ENCODE assay signal across 10 cellular contexts in genomic region chr14:23362200-23362599, GRCh38. TPM values are rescaled to one million over a fixed set of nuclear protein-coding genes. Genes with fewer than 3 reads are reported as not detected.
A peak's percentile ranks its signal among the peaks of the same experiment; 100 is the strongest.
DNase-seq lines count a peak whose midpoint lies in the region; ATAC-seq and TF ChIP-seq lines count a peak whose summit lies in the region.
"Had no signal": no experiment of that assay in that cellular context is flagged by ENCODE, and none has a peak within 500 bp of the region (broad histone marks: within the 10 kb centered on the region; RNA-seq: fewer than 3 reads in every experiment).

No MANE protein-coding gene starts in this region.

- H3K27me3 ChIP-seq in cardiac muscle cell (no peaks in the 10 kb centered on the region), heart left ventricle (peaks cover 0 to 40% (median 0%) of the 10 kb centered on the region in 9 donors)

- 54 to 70% (median 63%) methylated on average over 3 of the region's 3 CpGs for WGBS in heart left ventricle, 4 donors

- H3K4me3 ChIP-seq in cardiac muscle cell (no peak overlapping the region), heart left ventricle (no peak overlapping the region), foreskin fibroblast (ENCODE audit: low read depth in 1 of 2, low read length in 2 of 2) (no peak overlapping the region)

- intact Hi-C loops in heart left ventricle (cut with DNase I): loop anchor here in 1 of 10 donors (5.0 kb wide), 1 partner anchor 35 kb away; no protein-coding TSS in a partner anchor

- no peaks in the 10 kb centered on the region for H3K9me3 ChIP-seq in cardiac muscle cell (ENCODE audit: low read depth)
- H3K9me3 ChIP-seq in heart left ventricle: no peaks in the 10 kb centered on the region
- H3K9me3 ChIP-seq: neutrophil had no signal

- H3K4me1 ChIP-seq in cardiac muscle cell (ENCODE audit: low read depth) (peaks cover 27% of the 10 kb centered on the region), heart left ventricle (peaks cover 0 to 32% (median 6%) of the 10 kb centered on the region in 12 donors)

- H3K27ac ChIP-seq in cardiac muscle cell: no peak overlapping the region
- H3K27ac ChIP-seq in heart left ventricle: peak overlapping the region in 1 of 12 donors; percentile 32
- peak overlapping the region; percentile 93 for H3K27ac ChIP-seq in temporal lobe (ENCODE audit: low read depth, low read length)
- H3K27ac ChIP-seq: neutrophil had no signal

- no peak for DNase-seq in cardiac muscle cell (ENCODE audit: low read depth in 1 of 2, low spot score in 1 of 2)
- DNase-seq in heart left ventricle: no peak
- peak in 1 of 2 donors; percentile 18 for DNase-seq in foreskin fibroblast
- DNase-seq in hepatic stellate cell (ENCODE audit: low spot score): no peak
- DNase-seq in stimulated activated naive CD4-positive, alpha-beta T cell treated with Interleukin-2 at 50 U/mL for 16 hours (lab: John Stamatoyannopoulos, UW): no peak
- DNase-seq: activated naive CD4-positive, alpha-beta T cell treated with anti-CD3 and anti-CD28 coated beads, Interleukin-2, amount 50 U/mL, for 16 hours; NCI-H526 treated with DMSO at 0.1 percent for 48 hours had no signal

- ATAC-seq in heart left ventricle: no peak

- no peaks in the 10 kb centered on the region for H3K36me3 ChIP-seq in cardiac muscle cell
- H3K36me3 ChIP-seq in heart left ventricle: peaks cover 0 to 8% (median 0%) of the 10 kb centered on the region in 9 donors
- H3K36me3 ChIP-seq: neutrophil had no signal

- no peak for TF ChIP-seq POLR2A in heart left ventricle (IDR thresholded peaks at IDR 0.05)

- TF ChIP-seq CTCF in cardiac muscle cell (IDR thresholded peaks at IDR 0.05; ENCODE audit: low read depth, low read length): peak; percentile 24
- TF ChIP-seq CTCF in heart left ventricle (IDR thresholded peaks at IDR 0.05): no peak
- peak; percentile 34 for TF ChIP-seq CTCF in foreskin fibroblast (IDR thresholded peaks at IDR 0.05; ENCODE audit: low read depth, low read length)

RNA-seq across cellular contexts. Expression of gene EFS, which starts 2.8 kb away (rescaled TPM):
- total RNA-seq in cardiac muscle cell (20.5 and 36.6 TPM in 2 replicates), heart left ventricle (1 to 10 TPM; 1.4 to 5.0 (median 2.3) TPM), temporal lobe (11.1 TPM)
- polyA plus RNA-seq in cardiac muscle cell (16.7 and 22.2 TPM in 2 replicates), heart left ventricle (1 to 10 TPM; 2.2 to 2.4 TPM)
- polyA plus RNA-seq: IgD-negative memory B cell had no signal

RNA-seq across cellular contexts. Expression of gene SLC22A17, which starts 9.5 kb away (rescaled TPM):
- total RNA-seq in cardiac muscle cell: 66.6 and 74.0 TPM in 2 replicates
- 43.8 and 55.1 TPM in 2 replicates for polyA plus RNA-seq in cardiac muscle cell
- 10 to 100 TPM in 4 of 9 donors, 1 to 10 TPM in 5; 8.5 to 14.9 (median 9.9) TPM for total RNA-seq in heart left ventricle
- polyA plus RNA-seq in heart left ventricle: 1 to 10 TPM; 7.2 to 9.7 TPM
- total RNA-seq in temporal lobe: 155 TPM

RNA-seq across cellular contexts. Expression of gene IL25, which starts 10.4 kb away (rescaled TPM):
- not detected in 2 replicates for total RNA-seq in cardiac muscle cell
- 3.2 and 7.9 TPM in 2 replicates for polyA plus RNA-seq in cardiac muscle cell
- total RNA-seq in heart left ventricle: under 1 TPM in 1 of 9 donors, not detected in 8; 0.29 TPM
- polyA plus RNA-seq in heart left ventricle: not detected
- total RNA-seq in temporal lobe: not detected
- polyA plus RNA-seq: IgD-negative memory B cell had no signal

RNA-seq across cellular contexts. Expression of gene CMTM5, which starts 14.6 kb away (rescaled TPM):
- total RNA-seq in cardiac muscle cell (0.21 and 0.49 TPM in 2 replicates), heart left ventricle (under 1 TPM in 5 of 9 donors, not detected in 4; 0.32 to 0.92 (median 0.64) TPM), temporal lobe (1.5 TPM)
- polyA plus RNA-seq in cardiac muscle cell (25.2 and 31.4 TPM in 2 replicates), heart left ventricle (1 to 10 TPM; 1.6 to 1.8 TPM)

RNA-seq across cellular contexts. Expression of gene PABPN1, which starts 40.9 kb away (rescaled TPM):
- 184 and 194 TPM in 2 replicates for total RNA-seq in cardiac muscle cell
- 502 and 534 TPM in 2 replicates for polyA plus RNA-seq in cardiac muscle cell
- total RNA-seq in heart left ventricle: 10 to 100 TPM; 23.7 to 85.1 (median 62.5) TPM
- polyA plus RNA-seq in heart left ventricle: 100 to 1,000 TPM in 1 of 2 donors, 10 to 100 TPM in 1; 48.6 to 102 TPM
- 38.6 TPM for total RNA-seq in temporal lobe

Comparison
In these comparisons a context has a peak if more than half of its experiments do, and no peak if none do; other contexts are left out.
1. CTCF ChIP-seq: peak in cardiac muscle cell (single experiment) and foreskin fibroblast (single experiment); none in heart left ventricle (0 of 12).